In the genomic region with DNA sequence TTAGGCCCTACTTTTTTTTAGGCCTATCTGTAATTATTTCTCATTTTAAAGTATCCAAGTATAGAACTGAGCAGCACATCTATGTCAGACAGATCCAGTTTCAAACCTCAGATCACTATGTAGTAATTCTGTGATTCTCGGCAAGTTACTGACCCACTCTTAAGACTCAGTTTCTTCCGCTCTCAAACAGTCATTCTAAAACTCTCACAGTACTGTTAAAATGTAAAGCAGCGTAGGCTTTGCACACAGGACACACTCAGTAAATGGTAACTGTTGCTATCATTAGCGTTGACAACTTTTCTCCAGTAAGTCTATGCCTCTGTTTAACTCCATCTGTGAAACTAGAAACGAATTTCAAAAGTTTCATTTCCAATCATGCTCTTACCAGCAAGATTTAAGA, we compare ENCODE assay signal across 16 cellular contexts.
A peak's percentile ranks its signal among the peaks of the same experiment; 100 is the strongest.
DNase-seq lines count a peak whose midpoint lies in the region; ATAC-seq and TF ChIP-seq lines count a peak whose summit lies in the region.
"Had no signal": no experiment of that assay in that cellular context is flagged by ENCODE, and none has a peak within 500 bp of the region (broad histone marks: within the 10 kb centered on the region; RNA-seq: fewer than 3 reads in every experiment).

No MANE protein-coding gene starts in this region.

- no peaks in the 10 kb centered on the region for H3K27me3 ChIP-seq in heart left ventricle

- no peaks in the 10 kb centered on the region for H3K27me3 Mint-ChIP-seq in activated T-cell treated with anti-CD3 and anti-CD28 coated beads, Interleukin-2, amount 50 U/mL, for 24 hours
- peaks cover 8% of the 10 kb centered on the region for H3K27me3 Mint-ChIP-seq in activated T-helper 17 cell treated with anti-CD3 and anti-CD28 coated beads, Interleukin-2, amount 50 U/mL, for 72 hours
- peaks cover 39% of the 10 kb centered on the region for H3K27me3 Mint-ChIP-seq in Calu3 (ENCODE audit: unreplicated experiment)

- TF ChIP-seq CTCF in GM12865 (IDR thresholded peaks at IDR 0.05; ENCODE audit: insufficient read depth, low read depth, low read length, missing control alignments) (no peak), Calu3 (IDR thresholded peaks at IDR 0.05; ENCODE audit: unreplicated experiment) (no peak), heart left ventricle (IDR thresholded peaks at IDR 0.05) (no peak)

- CTCF ChIA-PET in Calu3 (lab: Charles Lee) = no interaction called here

- TF ChIP-seq POLR2A in heart left ventricle (IDR thresholded peaks at IDR 0.05) = no peak

- H3K27ac Mint-ChIP-seq in activated T-cell treated with anti-CD3 and anti-CD28 coated beads, Interleukin-2, amount 50 U/mL, for 24 hours = peak overlapping the region; percentile 50
- no peak overlapping the region for H3K27ac Mint-ChIP-seq in activated T-helper 17 cell treated with anti-CD3 and anti-CD28 coated beads, Interleukin-2, amount 50 U/mL, for 72 hours
- H3K27ac Mint-ChIP-seq in Calu3 (ENCODE audit: unreplicated experiment) = no peak overlapping the region

- no peak overlapping the region for H3K27ac ChIP-seq in heart left ventricle
- H3K27ac ChIP-seq: KMS-11 had no signal

- ATAC-seq in GM19351 (IDR thresholded peaks at IDR 0.05; ENCODE audit: unreplicated experiment) = peak; percentile 60
- ATAC-seq in activated T-helper 17 cell treated with anti-CD3 and anti-CD28 coated beads, Interleukin-2, amount 50 U/mL, for 72 hours (replicated peaks) = peak; percentile 96
- no peak for ATAC-seq in heart left ventricle

- H3K4me3 Mint-ChIP-seq in activated T-cell treated with anti-CD3 and anti-CD28 coated beads, Interleukin-2, amount 50 U/mL, for 24 hours = no peak overlapping the region
- H3K4me3 Mint-ChIP-seq in activated T-helper 17 cell treated with anti-CD3 and anti-CD28 coated beads, Interleukin-2, amount 50 U/mL, for 72 hours = no peak overlapping the region
- H3K4me3 Mint-ChIP-seq in Calu3 (ENCODE audit: low read depth, unreplicated experiment) = no peak overlapping the region

- DNase-seq in activated T-cell treated with anti-CD3 and anti-CD28 coated beads, Interleukin-2, amount 50 U/mL, for 24 hours = no peak
- no peak for DNase-seq in activated T-cell treated with anti-CD3 and anti-CD28 coated beads, Interleukin-2, amount 50 U/mL, for 48 hours
- DNase-seq in GM12865 (ENCODE audit: low read depth) (peak; percentile 63), Calu3 (no peak), heart left ventricle (no peak), AG08396 (ENCODE audit: low spot score) (no peak)
- DNase-seq: COR-L47; DMS153; NCI-H1436; NCI-H2029; NK-92 treated with Interleukin-12 subunit alpha and Interleukin-12 subunit beta, amount 100 ng/mL, for 24 hours; OCI-M1; SHP77 treated with DMSO at 0.1 percent for 48 hours had no signal

- 92 to 96% (median 94%) methylated on average over 5 of the region's 5 CpGs for WGBS in heart left ventricle, 4 donors

- BruUV-seq in Calu3 (replicated peaks; lab: Mats Ljungman, UMichigan) = no TSS peak

- H3K4me1 ChIP-seq in heart left ventricle = peaks cover 0 to 11% (median 1%) of the 10 kb centered on the region in 12 donors

- H3K9me3 ChIP-seq in heart left ventricle = no peaks in the 10 kb centered on the region

- H3K36me3 ChIP-seq in heart left ventricle = no peaks in the 10 kb centered on the region

- no peaks in the 10 kb centered on the region for H3K36me3 Mint-ChIP-seq in activated T-cell treated with anti-CD3 and anti-CD28 coated beads, Interleukin-2, amount 50 U/mL, for 24 hours (ENCODE audit: low read depth)
- H3K36me3 Mint-ChIP-seq in activated T-helper 17 cell treated with anti-CD3 and anti-CD28 coated beads, Interleukin-2, amount 50 U/mL, for 72 hours (ENCODE audit: low read depth) = no peaks in the 10 kb centered on the region
- H3K36me3 Mint-ChIP-seq in Calu3 (ENCODE audit: insufficient read depth, unreplicated experiment) = no peaks in the 10 kb centered on the region

- H3K9me3 Mint-ChIP-seq in activated T-cell treated with anti-CD3 and anti-CD28 coated beads, Interleukin-2, amount 50 U/mL, for 24 hours = no peaks in the 10 kb centered on the region
- H3K9me3 Mint-ChIP-seq in activated T-helper 17 cell treated with anti-CD3 and anti-CD28 coated beads, Interleukin-2, amount 50 U/mL, for 72 hours = no peaks in the 10 kb centered on the region
- no peaks in the 10 kb centered on the region for H3K9me3 Mint-ChIP-seq in Calu3 (ENCODE audit: low read depth, unreplicated experiment)

- intact Hi-C loops in Calu3 (cut with micrococcal nuclease; ENCODE audit: unreplicated experiment) (no loop called here), heart left ventricle (cut with DNase I) (loop anchor here in 1 of 10 donors (10.0 kb wide), 1 partner anchor 82 kb away; no protein-coding TSS in a partner anchor)

- H3K4me3 ChIP-seq in GM12865 (ENCODE audit: low read depth, low read length) (no peak overlapping the region), heart left ventricle (no peak overlapping the region)

- H3K4me1 Mint-ChIP-seq in activated T-cell treated with anti-CD3 and anti-CD28 coated beads, Interleukin-2, amount 50 U/mL, for 24 hours (ENCODE audit: low read depth) = peaks cover 12% of the 10 kb centered on the region
- H3K4me1 Mint-ChIP-seq in activated T-helper 17 cell treated with anti-CD3 and anti-CD28 coated beads, Interleukin-2, amount 50 U/mL, for 72 hours = no peaks in the 10 kb centered on the region
- H3K4me1 Mint-ChIP-seq in Calu3 (ENCODE audit: low read depth, unreplicated experiment) = no peaks in the 10 kb centered on the region

Comparison
In these comparisons a context has a peak if more than half of its experiments do, and no peak if none do; other contexts are left out.
1. ATAC-seq: peak in GM19351 (single experiment) and activated T-helper 17 cell treated with anti-CD3 and anti-CD28 coated beads, Interleukin-2, amount 50 U/mL, for 72 hours (single experiment); none in heart left ventricle (0 of 4).